Comparison of ENCODE assay signal across 29 cellular contexts in genomic region chrX:69055193-69055592, GRCh38.
"Had no signal": no experiment of that assay in that cellular context is flagged by ENCODE, and none has a peak within 500 bp of the region (broad histone marks: within the 10 kb centered on the region; RNA-seq: fewer than 3 reads in every experiment).

No MANE protein-coding gene starts in this region.

- H3K27me3 Mint-ChIP-seq: naive B cell; stimulated activated memory B cell treated with anti-CD40 and anti-IgM and Interleukin-4, amounts not matched to agents 10 μg/mL and 1 μg/mL and 100 μg/mL, for 72 hours; type B pancreatic cell had no signal

- H3K27me3 ChIP-seq: colonic mucosa, neutrophil, right atrium auricular region, sigmoid colon, testis, tibial artery, uterus had no signal

- ATAC-seq: left ventricle myocardium superior; lower lobe of right lung; mucosa of descending colon; natural killer cell treated with Interleukin-12 subunit alpha and Interleukin-12 subunit beta and Interleukin-15 and Interleukin-18, amount 100 ng/mL, for 72 hours; stimulated activated memory B cell treated with anti-CD40 and anti-IgM and Interleukin-4, amounts not matched to agents 10 μg/mL and 1 μg/mL and 100 μg/mL, for 72 hours; stimulated activated naive CD8-positive, alpha-beta T cell treated with anti-CD3 and anti-CD28 coated beads, Interleukin-15, Interleukin-2, amounts not matched to agents 100 U/mL and 50 U/mL, for 24 hours had no signal

- H3K9me3 ChIP-seq: colonic mucosa, lower lobe of right lung, mucosa of descending colon, neutrophil, prostate gland, right atrium auricular region, sigmoid colon, testis, tibial artery, uterus had no signal

- DNase-seq: colonic mucosa; dermis blood vessel endothelial cell; effector memory CD4-positive, alpha-beta T cell; erythroblast; hypothalamus; immature natural killer cell; left ventricle myocardium superior; lower lobe of right lung; mesenchymal stem cell; mucosa of descending colon; naive B cell; sigmoid colon; stimulated activated CD4-positive, alpha-beta T cell treated with anti-CD3 and anti-CD28 coated beads, Interleukin-4, amount 100 ng/mL, for 4 hours; stimulated activated naive CD8-positive, alpha-beta T cell treated with anti-CD3 and anti-CD28 coated beads, Interleukin-15, Interleukin-2, amounts not matched to agents 100 U/mL and 50 U/mL, for 24 hours; substantia nigra; testis; tibial artery; uterus had no signal

- H3K36me3 ChIP-seq: colonic mucosa, lower lobe of right lung, neutrophil, prostate gland, right atrium auricular region, sigmoid colon, tibial artery, uterus had no signal

- H3K4me1 ChIP-seq: colonic mucosa, lower lobe of right lung, prostate gland, right atrium auricular region, sigmoid colon, testis, tibial artery, uterus had no signal

- H3K4me1 Mint-ChIP-seq: immature natural killer cell; naive B cell; stimulated activated memory B cell treated with anti-CD40 and anti-IgM and Interleukin-4, amounts not matched to agents 10 μg/mL and 1 μg/mL and 100 μg/mL, for 72 hours had no signal

- H3K27ac ChIP-seq: colonic mucosa, lower lobe of right lung, neutrophil, prostate gland, right atrium auricular region, sigmoid colon, testis, tibial artery, uterus had no signal

- H3K9me3 Mint-ChIP-seq: immature natural killer cell; natural killer cell treated with Interleukin-12 subunit alpha and Interleukin-12 subunit beta and Interleukin-15 and Interleukin-18, amount 100 ng/mL, for 72 hours; neural crest cell; stimulated activated memory B cell treated with anti-CD40 and anti-IgM and Interleukin-4, amounts not matched to agents 10 μg/mL and 1 μg/mL and 100 μg/mL, for 72 hours had no signal

- H3K4me3 ChIP-seq: colonic mucosa, lower lobe of right lung, mucosa of descending colon, prostate gland, right atrium auricular region, sigmoid colon, testis, tibial artery, uterus had no signal

- FAIRE-seq: endometrium, frontal cortex, keratinocyte had no signal

- H3K36me3 Mint-ChIP-seq: immature natural killer cell; mesothelial cell of epicardium; naive B cell; natural killer cell treated with Interleukin-12 subunit alpha and Interleukin-12 subunit beta and Interleukin-15 and Interleukin-18, amount 100 ng/mL, for 72 hours; stimulated activated memory B cell treated with anti-CD40 and anti-IgM and Interleukin-4, amounts not matched to agents 10 μg/mL and 1 μg/mL and 100 μg/mL, for 72 hours; type B pancreatic cell had no signal

- H3K27ac Mint-ChIP-seq: immature natural killer cell; mesothelial cell of epicardium; naive B cell; natural killer cell treated with Interleukin-12 subunit alpha and Interleukin-12 subunit beta and Interleukin-15 and Interleukin-18, amount 100 ng/mL, for 72 hours; stimulated activated memory B cell treated with anti-CD40 and anti-IgM and Interleukin-4, amounts not matched to agents 10 μg/mL and 1 μg/mL and 100 μg/mL, for 72 hours; type B pancreatic cell had no signal

- H3K4me3 Mint-ChIP-seq: immature natural killer cell; mesothelial cell of epicardium; naive B cell; natural killer cell treated with Interleukin-12 subunit alpha and Interleukin-12 subunit beta and Interleukin-15 and Interleukin-18, amount 100 ng/mL, for 72 hours; neural crest cell; stimulated activated memory B cell treated with anti-CD40 and anti-IgM and Interleukin-4, amounts not matched to agents 10 μg/mL and 1 μg/mL and 100 μg/mL, for 72 hours; type B pancreatic cell had no signal
